8 cellular contexts compared by ENCODE assay signal in the genomic region with DNA sequence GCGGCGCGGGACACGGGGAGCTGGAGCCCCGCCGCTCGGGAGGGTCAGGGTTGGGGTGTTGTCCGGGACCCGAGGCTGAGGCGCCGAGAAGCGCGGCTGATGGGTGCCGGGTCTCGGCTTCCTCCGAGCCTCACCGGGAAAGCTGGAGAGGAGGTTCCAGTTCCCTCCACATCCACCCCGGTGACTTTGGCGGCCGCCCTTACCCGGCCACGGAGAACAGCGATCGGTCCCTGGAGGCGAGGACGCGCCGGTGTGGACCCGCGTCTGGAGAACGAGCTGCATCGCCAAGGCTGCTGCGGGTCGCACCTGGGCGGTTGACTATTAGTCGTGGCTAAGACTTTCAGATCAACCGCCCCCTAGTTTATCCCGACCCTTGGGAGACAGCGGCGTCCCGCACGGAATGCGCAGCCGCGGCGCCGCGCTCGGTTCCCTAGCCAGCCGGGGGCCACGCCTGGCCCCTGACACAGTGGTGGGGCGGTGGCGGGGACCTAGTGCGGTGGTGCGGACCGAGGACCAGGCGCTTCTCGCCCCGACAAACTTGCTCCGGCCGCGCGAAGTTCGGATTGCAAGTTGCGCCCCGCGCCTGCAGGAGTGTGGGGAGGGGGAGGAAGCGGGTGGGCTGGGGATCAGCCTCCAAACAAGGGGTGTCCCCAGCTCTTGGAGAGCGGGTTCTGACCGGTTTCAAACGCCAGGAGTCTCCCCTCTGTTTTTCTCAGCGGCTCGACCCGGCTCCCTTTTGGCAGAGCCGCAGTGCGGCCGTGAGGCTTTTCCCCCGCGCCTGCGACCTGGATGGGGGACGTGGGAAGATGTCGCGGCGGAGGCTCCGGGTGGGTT. TPM values are rescaled to one million over a fixed set of nuclear protein-coding genes. Genes with fewer than 3 reads are reported as not detected.
DNase-seq lines count a peak whose midpoint lies in the region; ATAC-seq and TF ChIP-seq lines count a peak whose summit lies in the region.

No MANE protein-coding gene starts in this region.

- H3K4ac ChIP-seq in mesenchymal stem cell (ENCODE audit: low read depth in 1 of 2, low read length in 2 of 2) = no peak overlapping the region

- ATAC-seq in effector memory CD8-positive, alpha-beta T cell (replicated peaks) = peak; percentile 19
- ATAC-seq in HG03439 (IDR thresholded peaks at IDR 0.05; ENCODE audit: unreplicated experiment) = no peak

- H3K27ac Mint-ChIP-seq in CD14-positive monocyte = no peak overlapping the region
- H3K27ac Mint-ChIP-seq in effector memory CD8-positive, alpha-beta T cell = no peak overlapping the region

- H4K91ac ChIP-seq in mesenchymal stem cell (ENCODE audit: low read length) = no peak overlapping the region

- H3K4me3 ChIP-seq in SU-DHL-6 (ENCODE audit: insufficient read depth, low read length, poor library complexity, severe bottlenecking) (peak overlapping the region; percentile 58), mesenchymal stem cell (ENCODE audit: insufficient read depth in 1 of 2, low read depth in 1 of 2, low read length in 2 of 2) (peak overlapping the region; percentile 74 to 76), thymus (ENCODE audit: low read length) (peak overlapping the region; percentile 62)

- H2AK5ac ChIP-seq in mesenchymal stem cell (ENCODE audit: low read length, severe bottlenecking) = no peak overlapping the region

- peaks cover 16% of the 10 kb centered on the region in 2 donors for H3K36me3 Mint-ChIP-seq in CD14-positive monocyte
- H3K36me3 Mint-ChIP-seq in effector memory CD8-positive, alpha-beta T cell (ENCODE audit: insufficient read depth) = no peaks in the 10 kb centered on the region

- no peak overlapping the region for H2BK120ac ChIP-seq in mesenchymal stem cell (ENCODE audit: low read depth, low read length)

- DNase-seq in CD14-positive monocyte (ENCODE audit: low spot score) (no peak), GM20000 (ENCODE audit: low spot score) (peak; percentile 74), mesenchymal stem cell (peak; percentile 40), NCI-H1436 (lab: John Stamatoyannopoulos, UW) (no peak)
- DNase-seq in effector memory CD8-positive, alpha-beta T cell = no peak

- no peaks in the 10 kb centered on the region for H3K79me2 ChIP-seq in SU-DHL-6 (ENCODE audit: insufficient read depth, low read length)

- peaks cover 69 to 81% (median 71%) of the 10 kb centered on the region in 3 donors for H3K27me3 Mint-ChIP-seq in CD14-positive monocyte (ENCODE audit: low read depth in 3 of 3)
- peaks cover 58 to 63% of the 10 kb centered on the region in 2 donors for H3K27me3 Mint-ChIP-seq in effector memory CD8-positive, alpha-beta T cell

- peaks cover 0 to 34% (median 16%) of the 10 kb centered on the region in 7 donors for H3K9me3 Mint-ChIP-seq in CD14-positive monocyte
- no peaks in the 10 kb centered on the region for H3K9me3 Mint-ChIP-seq in effector memory CD8-positive, alpha-beta T cell

- no peak overlapping the region for H4K8ac ChIP-seq in mesenchymal stem cell (ENCODE audit: low read length)

- H3K4me1 ChIP-seq in mesenchymal stem cell (ENCODE audit: control insufficient read depth, insufficient read depth, low read depth, low read length) (peaks cover 18% of the 10 kb centered on the region), thymus (ENCODE audit: control insufficient read depth, insufficient read depth, low read length) (peaks cover 15% of the 10 kb centered on the region)

- H3K23ac ChIP-seq in mesenchymal stem cell (ENCODE audit: low read length in 2 of 2) = peak overlapping the region in 1 of 2 experiments; percentile 67

- H3K14ac ChIP-seq in mesenchymal stem cell (ENCODE audit: low read length in 2 of 2) = no peak overlapping the region

- H3K27me3 ChIP-seq in SU-DHL-6 (ENCODE audit: low read length) (no peaks in the 10 kb centered on the region), mesenchymal stem cell (ENCODE audit: control insufficient read depth in 1 of 2, insufficient read depth in 1 of 2, low read length in 2 of 2) (peaks cover 0 to 65% of the 10 kb centered on the region in 2 experiments), thymus (ENCODE audit: control insufficient read depth, insufficient read depth) (peaks cover 53% of the 10 kb centered on the region)

- H3K9me3 ChIP-seq in SU-DHL-6 (ENCODE audit: insufficient read depth, low read length) (no peaks in the 10 kb centered on the region), mesenchymal stem cell (ENCODE audit: control insufficient read depth, low read length) (no peaks in the 10 kb centered on the region), thymus (ENCODE audit: control insufficient read depth) (no peaks in the 10 kb centered on the region)

- H3K4me2 ChIP-seq in SU-DHL-6 (ENCODE audit: low read depth, low read length, poor library complexity, severe bottlenecking) (peak overlapping the region; percentile 89), mesenchymal stem cell (ENCODE audit: low read length, poor library complexity, severe bottlenecking) (peak overlapping the region; percentile 83)

- H2BK12ac ChIP-seq in mesenchymal stem cell (ENCODE audit: low read length in 2 of 2) = no peak overlapping the region

- H3K18ac ChIP-seq in mesenchymal stem cell (ENCODE audit: low read depth in 1 of 2, low read length in 2 of 2) = no peak overlapping the region

- H3K4me1 Mint-ChIP-seq in CD14-positive monocyte = peaks cover 23% of the 10 kb centered on the region
- peaks cover 14 to 18% of the 10 kb centered on the region in 2 donors for H3K4me1 Mint-ChIP-seq in effector memory CD8-positive, alpha-beta T cell (ENCODE audit: low read depth in 2 of 2)

- H2AFZ ChIP-seq in SU-DHL-6 (ENCODE audit: low read depth, low read length, severe bottlenecking) (peak overlapping the region; percentile 30), mesenchymal stem cell (ENCODE audit: low read depth, low read length) (peak overlapping the region; percentile 51)

- H3F3A ChIP-seq in SU-DHL-6 (ENCODE audit: insufficient read depth) = no peaks in the 10 kb centered on the region

- H3K9me2 ChIP-seq in SU-DHL-6 (replicated peaks; ENCODE audit: insufficient read depth, low read length) = no peaks in the 10 kb centered on the region

- WGBS in mesenchymal stem cell = 1% methylated on average over 64 of the region's 85 CpGs
- WGBS in thymus = under 1% methylated on average over 85 of the region's 85 CpGs

- H3K9ac ChIP-seq in SU-DHL-6 (ENCODE audit: low read length) (peak overlapping the region; percentile 33; the same call in 1 of the 2 replicates), mesenchymal stem cell (ENCODE audit: low read length) (peak overlapping the region; percentile 36)

- peak overlapping the region; percentile 68 to 83 for H3K4me3 Mint-ChIP-seq in CD14-positive monocyte
- H3K4me3 Mint-ChIP-seq in effector memory CD8-positive, alpha-beta T cell = peak overlapping the region; percentile 40 to 72

- intact Hi-C loops in CD14-positive monocyte (cut with micrococcal nuclease) = no loop called here

- H3K36me3 ChIP-seq in SU-DHL-6 (ENCODE audit: low read length) = no peaks in the 10 kb centered on the region
- H3K36me3 ChIP-seq in mesenchymal stem cell (ENCODE audit: control insufficient read depth in 1 of 2, insufficient read depth in 2 of 2, low read depth in 1 of 2, low read length in 2 of 2) = no peaks in the 10 kb centered on the region
- no peaks in the 10 kb centered on the region for H3K36me3 ChIP-seq in thymus (ENCODE audit: control insufficient read depth, insufficient read depth)

- H3K27ac ChIP-seq in SU-DHL-6 (ENCODE audit: low read depth, low read length) = no peak overlapping the region
- no peak overlapping the region for H3K27ac ChIP-seq in mesenchymal stem cell (ENCODE audit: low read length, poor library complexity, severe bottlenecking)
- no peak overlapping the region for H3K27ac ChIP-seq in thymus (ENCODE audit: low read depth)

- H4K20me1 ChIP-seq in SU-DHL-6 (ENCODE audit: low read depth, low read length) = no peaks in the 10 kb centered on the region; the same call in 1 of the 2 replicates

- H3K79me1 ChIP-seq in mesenchymal stem cell (replicated peaks; ENCODE audit: low read length, poor library complexity, severe bottlenecking) = peaks cover 6% of the 10 kb centered on the region

- no peak for TF ChIP-seq CTCF in CD14-positive monocyte (IDR thresholded peaks at IDR 0.05)
- no peak for TF ChIP-seq CTCF in GM20000 (IDR thresholded peaks at IDR 0.05; ENCODE audit: extremely low read depth, missing control alignments)
- TF ChIP-seq CTCF in SU-DHL-6 (IDR thresholded peaks at IDR 0.05; ENCODE audit: insufficient read depth, low read length, poor library complexity, severe bottlenecking) = no peak

- no peak overlapping the region for H2BK15ac ChIP-seq in mesenchymal stem cell (ENCODE audit: low read depth, poor library complexity, severe bottlenecking)

- H2BK5ac ChIP-seq in mesenchymal stem cell (ENCODE audit: low read depth, low read length, poor library complexity, severe bottlenecking) = no peak overlapping the region

RNA-seq across cellular contexts. Expression of gene FHDC1, which starts 0.5 kb away (rescaled TPM):
- polyA plus RNA-seq in CD14-positive monocyte = not detected
- polyA plus RNA-seq in mesenchymal stem cell (2013, experiment 1 of 2) = 0.12 TPM
- 0.14 TPM for polyA plus RNA-seq in mesenchymal stem cell (2013, experiment 2 of 2)
- 2.8 TPM for polyA plus RNA-seq in thymus

Comparison
In these comparisons a context has a peak if more than half of its experiments do, and no peak if none do; other contexts are left out.
1. DNase-seq: peak in GM20000 (single experiment) and mesenchymal stem cell (single experiment); none in CD14-positive monocyte (single experiment), effector memory CD8-positive, alpha-beta T cell (0 of 3) and NCI-H1436 (single experiment).
2. Peak in every context shown above with its lines, with median percentiles within 50 percentile points of each other: H3K4me3 ChIP-seq.